ENCODE assay signal across 23 cellular contexts in the genomic region with DNA sequence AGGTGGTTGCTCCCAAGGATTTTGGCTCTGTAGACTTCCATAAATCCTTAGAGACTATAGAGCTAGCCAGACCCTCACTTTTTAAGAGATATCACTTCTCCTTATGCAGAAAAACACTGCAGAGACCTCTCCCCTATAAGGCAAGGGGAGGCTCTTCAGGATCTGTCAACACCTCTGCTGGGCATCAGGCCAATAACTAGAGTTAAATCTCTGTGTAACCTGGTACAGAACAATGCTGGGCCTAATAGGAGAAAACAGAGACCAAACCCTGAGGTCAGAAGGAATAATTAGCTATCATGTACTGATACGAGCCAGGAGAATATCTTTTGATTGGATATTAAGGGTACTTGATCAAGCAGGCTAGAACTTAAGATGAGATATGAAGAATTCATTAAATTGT.
DNase-seq lines count a peak whose midpoint lies in the region; ATAC-seq and TF ChIP-seq lines count a peak whose summit lies in the region.
"Had no signal": no experiment of that assay in that cellular context is flagged by ENCODE, and none has a peak within 500 bp of the region (broad histone marks: within the 10 kb centered on the region; RNA-seq: fewer than 3 reads in every experiment).

No MANE protein-coding gene starts in this region.

- no peaks in the 10 kb centered on the region for H3K27me3 ChIP-seq in BE2C

- no peaks in the 10 kb centered on the region; the same call in 1 of the 2 replicates for H3K4me1 ChIP-seq in BE2C

- H3K36me3 ChIP-seq in BE2C = no peaks in the 10 kb centered on the region

- TF ChIP-seq CTCF in BE2C (IDR thresholded peaks at IDR 0.05; ENCODE audit: low read depth, low read length) (no peak), choroid plexus epithelial cell (conservative IDR thresholded peaks at IDR 0.05; ENCODE audit: low read depth, low read length) (no peak)

- H3K4me3 ChIP-seq in BE2C (ENCODE audit: low read depth, low read length) = no peak overlapping the region
- no peak overlapping the region for H3K4me3 ChIP-seq in choroid plexus epithelial cell (ENCODE audit: low read depth, low read length)
- H3K4me3 ChIP-seq: GM23338, SK-N-MC had no signal

- ATAC-seq in GM18873 (IDR thresholded peaks at IDR 0.05; ENCODE audit: low FRiP score, unreplicated experiment) = no peak
- ATAC-seq: GM23338, HepG2, PC-3 had no signal

- DNase-seq in NCI-H2171 treated with DMSO at 0.1 percent for 48 hours (lab: John Stamatoyannopoulos, UW) (peak; percentile 12), NCI-H2171 (lab: John Stamatoyannopoulos, UW) (no peak), BE2C (peak; percentile 11), NCI-H2029 (lab: John Stamatoyannopoulos, UW) (peak; percentile 12), choroid plexus epithelial cell (ENCODE audit: low read depth) (peak; percentile 54), NCI-H526 treated with DMSO at 0.1 percent for 48 hours (lab: John Stamatoyannopoulos, UW) (no peak)
- DNase-seq: AML-193; C1 segment of cervical spinal cord; CD4-positive, alpha-beta memory T cell; H9; Kasumi-1; NCI-H1092 treated with DMSO at 0.1 percent for 48 hours; NCI-H146; NCI-H446 treated with DMSO at 0.1 percent for 48 hours; NCI-H526; NK-92 treated with Interleukin-12 subunit alpha and Interleukin-12 subunit beta, amount 100 ng/mL, for 24 hours; PC-3; SW 1271; T-helper 9 cell had no signal

- no peaks in the 10 kb centered on the region for H3K9me3 ChIP-seq in BE2C

Comparison
In these comparisons a context has a peak if more than half of its experiments do, and no peak if none do; other contexts are left out.
1. DNase-seq: peak in NCI-H2171 treated with DMSO at 0.1 percent for 48 hours (single experiment), BE2C (single experiment), NCI-H2029 (single experiment) and choroid plexus epithelial cell (single experiment); none in NCI-H2171 (single experiment) and NCI-H526 treated with DMSO at 0.1 percent for 48 hours (single experiment).